1 cellular context compared by ENCODE assay signal in genomic region chr18:5414546-5414945, GRCh38.
TF ChIP-seq lines count a peak whose summit lies in the region.

No MANE protein-coding gene starts in this region.

TF ChIP-seq in HepG2, 621 proteins besides CTCF, POLR2A, EP300 and RAD21 (continued from another document):
- TF ChIP-seq ZNF318 (CRISPR knock-in tag; IDR thresholded peaks at IDR 0.05), result no peak
- TF ChIP-seq HBP1 (CRISPR knock-in tag; IDR thresholded peaks at IDR 0.05; ENCODE audit: low read depth), result no peak
- TF ChIP-seq PREB (CRISPR knock-in tag; IDR thresholded peaks at IDR 0.05), result no peak
- TF ChIP-seq TRIM24 (CRISPR knock-in tag; IDR thresholded peaks at IDR 0.05), result no peak
- TF ChIP-seq ZFP36L2 (CRISPR knock-in tag; IDR thresholded peaks at IDR 0.05), result no peak
- no peak for TF ChIP-seq PRMT3 (CRISPR knock-in tag; IDR thresholded peaks at IDR 0.05; ENCODE audit: borderline replicate concordance, low read depth)
- TF ChIP-seq ZFX (CRISPR knock-in tag; IDR thresholded peaks at IDR 0.05; ENCODE audit: low read depth), result no peak
- no peak for TF ChIP-seq TBL1XR1 (IDR thresholded peaks at IDR 0.05; ENCODE audit: borderline replicate concordance, low read length, partially characterized antibody)
- TF ChIP-seq KMT2B (CRISPR knock-in tag; IDR thresholded peaks at IDR 0.05), result no peak
- no peak for TF ChIP-seq RXRA (CRISPR knock-in tag; IDR thresholded peaks at IDR 0.05)
- no peak for TF ChIP-seq WIZ (CRISPR knock-in tag; IDR thresholded peaks at IDR 0.05)
- TF ChIP-seq PCBP2 (optimal IDR thresholded peaks at IDR 0.05; ENCODE audit: low read depth, low read length, poor library complexity, severe bottlenecking), result no peak
- no peak for TF ChIP-seq ZC3H4 (CRISPR knock-in tag; IDR thresholded peaks at IDR 0.05; ENCODE audit: borderline replicate concordance)
- TF ChIP-seq DPF2 (CRISPR knock-in tag; IDR thresholded peaks at IDR 0.05; ENCODE audit: borderline replicate concordance, low read depth), result no peak
- TF ChIP-seq NR1H2 (CRISPR knock-in tag; IDR thresholded peaks at IDR 0.05; ENCODE audit: borderline replicate concordance, low read depth), result no peak
- no peak for TF ChIP-seq E2F5 (CRISPR knock-in tag; conservative IDR thresholded peaks at IDR 0.05)
- no peak for TF ChIP-seq ZNF550 (CRISPR knock-in tag; IDR thresholded peaks at IDR 0.05; ENCODE audit: borderline replicate concordance)
